ENCODE assay signal across 30 cellular contexts in genomic region chr14:59060841-59061240, GRCh38.
DNase-seq lines count a peak whose midpoint lies in the region; ATAC-seq, FAIRE-seq and TF ChIP-seq lines count a peak whose summit lies in the region.
"Had no signal": no experiment of that assay in that cellular context is flagged by ENCODE, and none has a peak within 500 bp of the region (broad histone marks: within the 10 kb centered on the region; RNA-seq: fewer than 3 reads in every experiment).

No MANE protein-coding gene starts in this region.

- H3K9ac ChIP-seq in GM12878 (ENCODE audit: control insufficient read depth, insufficient read depth, low read length): no peak overlapping the region

- no peak for FAIRE-seq in RCC 7860 (lab: Jason Lieb, UNC)
- no peak for FAIRE-seq in GM12878 (lab: Jason Lieb, UNC)
- FAIRE-seq: colon, G401.6, K562 had no signal

- H3K4me3 ChIP-seq in GM12878 (no peak overlapping the region), GM23338 (no peak overlapping the region)
- H3K4me3 ChIP-seq: adrenal gland, breast epithelium, K562, prostate gland, skin epidermis, stomach, tibial nerve had no signal

- no peak for TF ChIP-seq RAD21 in GM12878 (IDR thresholded peaks at IDR 0.05; ENCODE audit: insufficient read depth, low read depth, low read length)

- no peaks in the 10 kb centered on the region for H3F3A ChIP-seq in GM23338 (replicated peaks; ENCODE audit: low read depth)

- TF ChIP-seq CTCF in GM12878 (IDR thresholded peaks at IDR 0.05 in 2 of 3, conservative IDR thresholded peaks at IDR 0.05 in 1 of 3; ENCODE audit: control insufficient read depth in 2 of 3, extremely low read depth in 1 of 3, insufficient read depth in 1 of 3, low read depth in 3 of 3, low read length in 3 of 3) (no peak), GM23338 (conservative IDR thresholded peaks at IDR 0.05; ENCODE audit: low read depth in 2 of 2) (no peak)

- H3K27ac ChIP-seq in GM12878 (ENCODE audit: control insufficient read depth, insufficient read depth) (no peak overlapping the region), GM23338 (ENCODE audit: low read depth) (no peak overlapping the region)
- H3K27ac ChIP-seq: adrenal gland, breast epithelium, prostate gland, skin epidermis, stomach, tibial nerve had no signal

- no peak overlapping the region for H3K27ac Mint-ChIP-seq in GM23338
- H3K27ac Mint-ChIP-seq in activated naive CD4-positive, alpha-beta T cell treated with anti-CD3 and anti-CD28 coated beads for 36 hours: no peak overlapping the region
- H3K27ac Mint-ChIP-seq: CD4-positive, alpha-beta memory T cell; H9; WTC11 had no signal

- CTCF ChIA-PET in GM12878 (lab: Yijun Ruan, JAX): interaction anchor here (0.6 to 2.5 kb wide), 11 partner anchors 12 to 560 kb away, joined by 3 to 17 read pairs (median 3); no protein-coding TSS in a partner anchor
- CTCF ChIA-PET in activated naive CD4-positive, alpha-beta T cell treated with anti-CD3 and anti-CD28 coated beads for 36 hours (lab: Charles Lee): no interaction called here

- SMC1A ChIA-PET in GM12878 (lab: Charles Lee; ENCODE audit: uncharacterized antibody, unreplicated experiment): interaction anchor here (0.5 to 2.0 kb wide), 13 partner anchors 11 to 697 kb away, joined by 3 to 14 read pairs (median 4); no protein-coding TSS in a partner anchor

- H2AFZ ChIP-seq in GM12878 (ENCODE audit: control insufficient read depth, low read depth, low read length) (no peak overlapping the region), GM23338 (no peak overlapping the region)

- no peaks in the 10 kb centered on the region for H3K4me1 ChIP-seq in GM12878 (ENCODE audit: control insufficient read depth, insufficient read depth, low read length)
- H3K4me1 ChIP-seq in GM23338 (ENCODE audit: insufficient read depth): no peaks in the 10 kb centered on the region
- H3K4me1 ChIP-seq: adrenal gland, breast epithelium, prostate gland, stomach, tibial nerve had no signal

- peaks cover 29% of the 10 kb centered on the region for H3K9me3 Mint-ChIP-seq in GM23338
- peaks cover 7% of the 10 kb centered on the region for H3K9me3 Mint-ChIP-seq in activated naive CD4-positive, alpha-beta T cell treated with anti-CD3 and anti-CD28 coated beads for 36 hours

- H3K9me2 ChIP-seq in GM23338 (ENCODE audit: insufficient read depth): no peaks in the 10 kb centered on the region

- RAD21 ChIA-PET in GM12878 (lab: Charles Lee; ENCODE audit: unreplicated experiment): interaction anchor here (0.9 to 3.3 kb wide), 8 partner anchors 9 to 560 kb away, joined by 3 to 18 read pairs (median 3); no protein-coding TSS in a partner anchor

- H3K4me2 ChIP-seq in GM12878 (ENCODE audit: control insufficient read depth, insufficient read depth) (no peak overlapping the region), GM23338 (no peak overlapping the region)

- WGBS in GM12878 (ENCODE audit: insufficient coverage, insufficient replicate concordance, low lambda C conversion rate, missing lambda C conversion rate): 24% methylated on average over 3 of the region's 3 CpGs

- peak; percentile 27 for DNase-seq in Caki2 (ENCODE audit: low read depth)
- DNase-seq in RCC 7860 (ENCODE audit: low spot score): peak; percentile 24
- no peak for DNase-seq in GM12878 (ENCODE audit: low read depth, low spot score)
- peak; percentile 14 for DNase-seq in medulla oblongata (ENCODE audit: extremely low spot score)
- no peak for DNase-seq in COR-L47 (lab: John Stamatoyannopoulos, UW)
- no peak for DNase-seq in HUDEP-2 (lab: John Stamatoyannopoulos, UW; ENCODE audit: unreplicated experiment in 76 of 76)
- DNase-seq in GM23338 (ENCODE audit: low spot score): no peak
- DNase-seq in activated naive CD4-positive, alpha-beta T cell treated with anti-CD3 and anti-CD28 coated beads for 36 hours: no peak
- DNase-seq: activated CD4-positive, alpha-beta T cell treated with anti-CD3 and anti-CD28 coated beads, Interleukin-2, amount 50 U/mL, for 1 hour; activated T-cell treated with anti-CD3 and anti-CD28 coated beads, Interleukin-2, amount 50 U/mL, for 4 hours; adrenal gland; CD4-positive, alpha-beta memory T cell; effector memory CD4-positive, alpha-beta T cell; erythroblast; foreskin fibroblast; H9; NCI-H1417 treated with DMSO at 0.1 percent for 48 hours; NCI-H2107; stimulated activated CD8-positive, alpha-beta memory T cell treated with anti-CD3 and anti-CD28 coated beads, Interleukin-4, amount 100 ng/mL, for 48 hours; stomach had no signal

- in situ Hi-C loops in Caki2 (cut with HindIII; ENCODE audit: low pct_unique_long_range_greater_than_20kb, low sequenced_read_pairs) (no loop called here), GM12878 (cut with MboI) (no loop called here)

- no peaks in the 10 kb centered on the region for H3K27me3 Mint-ChIP-seq in GM23338 (ENCODE audit: insufficient read depth, low read depth, poor library complexity)
- no peaks in the 10 kb centered on the region for H3K27me3 Mint-ChIP-seq in activated naive CD4-positive, alpha-beta T cell treated with anti-CD3 and anti-CD28 coated beads for 36 hours (ENCODE audit: low read depth)

- no peak for TF ChIP-seq POLR2A in GM12878 (IDR thresholded peaks at IDR 0.05; ENCODE audit: low read depth, low read length)

- H3K4me1 Mint-ChIP-seq in GM23338: no peaks in the 10 kb centered on the region
- no peaks in the 10 kb centered on the region for H3K4me1 Mint-ChIP-seq in activated naive CD4-positive, alpha-beta T cell treated with anti-CD3 and anti-CD28 coated beads for 36 hours (ENCODE audit: low read depth)
- H3K4me1 Mint-ChIP-seq: CD4-positive, alpha-beta memory T cell; H9; WTC11 had no signal

- H3K27me3 ChIP-seq in GM12878 (replicated peaks in 1 of 2; ENCODE audit: control insufficient read depth in 2 of 2, insufficient read depth in 2 of 2, low read length in 1 of 2) (no peaks in the 10 kb centered on the region), GM23338 (ENCODE audit: insufficient read depth) (no peaks in the 10 kb centered on the region)
- H3K27me3 ChIP-seq: adrenal gland, breast epithelium, stomach, tibial nerve had no signal

- H3K4me3 Mint-ChIP-seq in GM23338: no peak overlapping the region
- no peak overlapping the region for H3K4me3 Mint-ChIP-seq in activated naive CD4-positive, alpha-beta T cell treated with anti-CD3 and anti-CD28 coated beads for 36 hours
- H3K4me3 Mint-ChIP-seq: activated T-cell treated with anti-CD3 and anti-CD28 coated beads, Interleukin-2, amount 50 U/mL, for 4 hours; CD4-positive, alpha-beta memory T cell; H9; WTC11 had no signal

- H3K79me2 ChIP-seq in GM12878 (ENCODE audit: control insufficient read depth, insufficient read depth, low read length): no peaks in the 10 kb centered on the region
- no peaks in the 10 kb centered on the region for H3K79me2 ChIP-seq in GM23338 (replicated peaks; ENCODE audit: insufficient read depth)

- ATAC-seq in GM12878 (peak; percentile 93), GM23338 (no peak)
- ATAC-seq: activated T-cell treated with anti-CD3 and anti-CD28 coated beads, Interleukin-2, amount 50 U/mL, for 4 hours; K562; left lobe of liver; Right ventricle myocardium inferior; WTC11 had no signal

- peaks cover 3% of the 10 kb centered on the region; the same call in 1 of the 3 replicates for H3K36me3 Mint-ChIP-seq in GM23338 (ENCODE audit: low read depth)
- H3K36me3 Mint-ChIP-seq in activated naive CD4-positive, alpha-beta T cell treated with anti-CD3 and anti-CD28 coated beads for 36 hours (ENCODE audit: low read depth): no peaks in the 10 kb centered on the region
- H3K36me3 Mint-ChIP-seq: CD4-positive, alpha-beta memory T cell had no signal

- intact Hi-C loops in GM12878 (cut with micrococcal nuclease; ENCODE audit: unreplicated experiment): no loop called here
- intact Hi-C loops in activated naive CD4-positive, alpha-beta T cell treated with anti-CD3 and anti-CD28 coated beads for 36 hours (cut with micrococcal nuclease): no loop called here

- no peaks in the 10 kb centered on the region; the same call in 2 of the 3 replicates for H3K9me3 ChIP-seq in GM12878 (replicated peaks; ENCODE audit: control insufficient read depth, insufficient read depth, low read length)
- H3K9me3 ChIP-seq: prostate gland had no signal

- POLR2A ChIA-PET in GM12878 (lab: Charles Lee): interaction anchor here (0.5 kb wide), 1 partner anchor 430 kb away, joined by 3 read pairs; no protein-coding TSS in a partner anchor

- H3K36me3 ChIP-seq in GM12878 (ENCODE audit: control insufficient read depth in 2 of 2, insufficient read depth in 2 of 2, low read length in 1 of 2) (no peaks in the 10 kb centered on the region), GM23338 (ENCODE audit: insufficient read depth) (no peaks in the 10 kb centered on the region)
- H3K36me3 ChIP-seq: adrenal gland, breast epithelium, prostate gland, stomach, tibial nerve had no signal

- H4K20me1 ChIP-seq in GM12878 (ENCODE audit: control insufficient read depth, insufficient read depth): no peaks in the 10 kb centered on the region
- no peaks in the 10 kb centered on the region for H4K20me1 ChIP-seq in GM23338 (replicated peaks; ENCODE audit: insufficient read depth)

- no TSS peak for BruUV-seq in GM12878 (replicated peaks; lab: Mats Ljungman, UMichigan)

- no peak for TF ChIP-seq EP300 in GM12878 (IDR thresholded peaks at IDR 0.05; ENCODE audit: borderline replicate concordance in 1 of 2, control insufficient read depth in 1 of 2, low read depth in 2 of 2, low read length in 2 of 2)

TF ChIP-seq in GM12878, 131 proteins besides CTCF, POLR2A, EP300 and RAD21 (continues in another document):
- TF ChIP-seq, protein P1, sequence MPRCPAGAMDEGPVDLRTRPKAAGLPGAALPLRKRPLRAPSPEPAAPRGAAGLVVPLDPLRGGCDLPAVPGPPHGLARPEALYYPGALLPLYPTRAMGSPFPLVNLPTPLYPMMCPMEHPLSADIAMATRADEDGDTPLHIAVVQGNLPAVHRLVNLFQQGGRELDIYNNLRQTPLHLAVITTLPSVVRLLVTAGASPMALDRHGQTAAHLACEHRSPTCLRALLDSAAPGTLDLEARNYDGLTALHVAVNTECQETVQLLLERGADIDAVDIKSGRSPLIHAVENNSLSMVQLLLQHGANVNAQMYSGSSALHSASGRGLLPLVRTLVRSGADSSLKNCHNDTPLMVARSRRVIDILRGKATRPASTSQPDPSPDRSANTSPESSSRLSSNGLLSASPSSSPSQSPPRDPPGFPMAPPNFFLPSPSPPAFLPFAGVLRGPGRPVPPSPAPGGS (IDR thresholded peaks at IDR 0.05; ENCODE audit: borderline replicate concordance, insufficient read depth, low read depth, low read length, poor library complexity, severe bottlenecking): no peak

TF ChIP-seq in GM23338, 12 proteins besides CTCF, POLR2A, EP300 and RAD21 (continues in another document):
- TF ChIP-seq POLR2AphosphoS5 (IDR thresholded peaks at IDR 0.05; ENCODE audit: low read depth): no peak
- TF ChIP-seq, protein P2, sequence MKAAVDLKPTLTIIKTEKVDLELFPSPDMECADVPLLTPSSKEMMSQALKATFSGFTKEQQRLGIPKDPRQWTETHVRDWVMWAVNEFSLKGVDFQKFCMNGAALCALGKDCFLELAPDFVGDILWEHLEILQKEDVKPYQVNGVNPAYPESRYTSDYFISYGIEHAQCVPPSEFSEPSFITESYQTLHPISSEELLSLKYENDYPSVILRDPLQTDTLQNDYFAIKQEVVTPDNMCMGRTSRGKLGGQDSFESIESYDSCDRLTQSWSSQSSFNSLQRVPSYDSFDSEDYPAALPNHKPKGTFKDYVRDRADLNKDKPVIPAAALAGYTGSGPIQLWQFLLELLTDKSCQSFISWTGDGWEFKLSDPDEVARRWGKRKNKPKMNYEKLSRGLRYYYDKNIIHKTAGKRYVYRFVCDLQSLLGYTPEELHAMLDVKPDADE (IDR thresholded peaks at IDR 0.05): no peak

Comparison
In these comparisons a context has a peak if more than half of its experiments do, and no peak if none do; other contexts are left out.
1. DNase-seq: peak in Caki2 (single experiment), RCC 7860 (single experiment) and medulla oblongata (single experiment); none in GM12878 (single experiment), COR-L47 (single experiment), HUDEP-2 (0 of 76), GM23338 (single experiment) and activated naive CD4-positive, alpha-beta T cell treated with anti-CD3 and anti-CD28 coated beads for 36 hours (single experiment).